Comparison of ENCODE assay signal across 13 cellular contexts in genomic region chr16:11674001-11674817, GRCh38. TPM values are rescaled to one million over a fixed set of nuclear protein-coding genes. Genes with fewer than 3 reads are reported as not detected.
DNase-seq lines count a peak whose midpoint lies in the region; ATAC-seq and TF ChIP-seq lines count a peak whose summit lies in the region.
"Had no signal": no experiment of that assay in that cellular context is flagged by ENCODE, and none has a peak within 500 bp of the region (broad histone marks: within the 10 kb centered on the region; RNA-seq: fewer than 3 reads in every experiment).

No MANE protein-coding gene starts in this region.

- no peaks in the 10 kb centered on the region for H3K27me3 Mint-ChIP-seq in activated CD8-positive, alpha-beta T cell treated with anti-CD3 and anti-CD28 coated beads, Interleukin-2, amount 10 ng/mL, durations not matched to agents 7 days and 5 days (ENCODE audit: low read depth)
- no peaks in the 10 kb centered on the region for H3K27me3 Mint-ChIP-seq in activated CD8-positive, alpha-beta T cell treated with anti-CD3 and anti-CD28 coated beads for 36 hours

- H3K9me3 Mint-ChIP-seq in activated CD8-positive, alpha-beta T cell treated with anti-CD3 and anti-CD28 coated beads, Interleukin-2, amount 10 ng/mL, durations not matched to agents 7 days and 5 days (ENCODE audit: insufficient read depth), result no peaks in the 10 kb centered on the region
- H3K9me3 Mint-ChIP-seq in activated CD8-positive, alpha-beta T cell treated with anti-CD3 and anti-CD28 coated beads for 36 hours, result no peaks in the 10 kb centered on the region

- peak overlapping the region; percentile 79 for H3K27ac Mint-ChIP-seq in activated CD8-positive, alpha-beta T cell treated with anti-CD3 and anti-CD28 coated beads, Interleukin-2, amount 10 ng/mL, durations not matched to agents 7 days and 5 days
- H3K27ac Mint-ChIP-seq in activated CD8-positive, alpha-beta T cell treated with anti-CD3 and anti-CD28 coated beads for 36 hours, result no peak overlapping the region

- H3K9ac ChIP-seq in stomach smooth muscle (ENCODE audit: low read length in 2 of 2), result peak overlapping the region in 1 of 2 donors; percentile 36

- peaks cover 83% of the 10 kb centered on the region for H3K4me1 Mint-ChIP-seq in activated CD8-positive, alpha-beta T cell treated with anti-CD3 and anti-CD28 coated beads, Interleukin-2, amount 10 ng/mL, durations not matched to agents 7 days and 5 days (ENCODE audit: low read depth)
- peaks cover 77% of the 10 kb centered on the region for H3K4me1 Mint-ChIP-seq in activated CD8-positive, alpha-beta T cell treated with anti-CD3 and anti-CD28 coated beads for 36 hours (ENCODE audit: low read depth)

- no TSS peak for BruUV-seq in Panc1 (replicated peaks; lab: Mats Ljungman, UMichigan)

- no peak overlapping the region for H3K27ac ChIP-seq in Panc1 (ENCODE audit: low read length)
- H3K27ac ChIP-seq in heart left ventricle, result peak overlapping the region in 11 of 12 donors; percentile 26 to 87 (median 65)
- peak overlapping the region; percentile 11 for H3K27ac ChIP-seq in stomach smooth muscle (ENCODE audit: low read length)
- H3K27ac ChIP-seq: VCaP had no signal

- POLR2A ChIA-PET in activated CD8-positive, alpha-beta T cell treated with anti-CD3 and anti-CD28 coated beads, Interleukin-2, amount 10 ng/mL, durations not matched to agents 7 days and 5 days (lab: Charles Lee), result no interaction called here
- POLR2A ChIA-PET in activated CD8-positive, alpha-beta T cell treated with anti-CD3 and anti-CD28 coated beads for 36 hours (lab: Charles Lee), result no interaction called here
- POLR2A ChIA-PET in Panc1 (lab: Charles Lee), result no interaction called here

- TF ChIP-seq POLR2A in heart left ventricle (IDR thresholded peaks at IDR 0.05), result no peak

- in situ Hi-C loops in Panc1 (cut with HindIII; ENCODE audit: low pct_unique_long_range_greater_than_20kb, low sequenced_read_pairs), result no loop called here

- CTCF ChIA-PET in activated CD8-positive, alpha-beta T cell treated with anti-CD3 and anti-CD28 coated beads, Interleukin-2, amount 10 ng/mL, durations not matched to agents 7 days and 5 days (lab: Charles Lee), result interaction anchor here (1.0 kb wide), 1 partner anchor 142 kb away, joined by 4 read pairs; no protein-coding TSS in a partner anchor
- CTCF ChIA-PET in activated CD8-positive, alpha-beta T cell treated with anti-CD3 and anti-CD28 coated beads for 36 hours (lab: Charles Lee), result interaction anchor here (1.1 to 1.3 kb wide), 2 partner anchors 8 to 40 kb away, joined by 4 read pairs; no protein-coding TSS in a partner anchor
- CTCF ChIA-PET in Panc1 (lab: Charles Lee), result no interaction called here

- H3K9me3 ChIP-seq in Panc1 (ENCODE audit: control insufficient read depth, insufficient read depth, low read depth, low read length) (no peaks in the 10 kb centered on the region), heart left ventricle (no peaks in the 10 kb centered on the region), stomach smooth muscle (ENCODE audit: control insufficient read depth in 2 of 2, low read length in 2 of 2) (no peaks in the 10 kb centered on the region)
- H3K9me3 ChIP-seq: testis had no signal

- TF ChIP-seq CTCF in activated CD8-positive, alpha-beta T cell treated with anti-CD3 and anti-CD28 coated beads for 36 hours (IDR thresholded peaks at IDR 0.05), result no peak
- no peak for TF ChIP-seq CTCF in Panc1 (IDR thresholded peaks at IDR 0.05)
- TF ChIP-seq CTCF in heart left ventricle (IDR thresholded peaks at IDR 0.05), result no peak

- no peaks in the 10 kb centered on the region for H3K27me3 ChIP-seq in Panc1 (ENCODE audit: control insufficient read depth, insufficient read depth, low read length)
- no peaks in the 10 kb centered on the region for H3K27me3 ChIP-seq in heart left ventricle
- no peaks in the 10 kb centered on the region for H3K27me3 ChIP-seq in stomach smooth muscle (ENCODE audit: control insufficient read depth in 1 of 2, insufficient read depth in 2 of 2, low read length in 2 of 2)
- H3K27me3 ChIP-seq: testis had no signal

- H3K4me1 ChIP-seq in Panc1 (ENCODE audit: control insufficient read depth, insufficient read depth, low read length) (peaks cover 19% of the 10 kb centered on the region), heart left ventricle (peaks cover 14 to 97% (median 79%) of the 10 kb centered on the region in 12 donors), stomach smooth muscle (ENCODE audit: control insufficient read depth, insufficient read depth, low read length) (peaks cover 59% of the 10 kb centered on the region)

- intact Hi-C loops in activated CD8-positive, alpha-beta T cell treated with anti-CD3 and anti-CD28 coated beads for 36 hours (cut with micrococcal nuclease), result no loop called here
- intact Hi-C loops in Panc1 (cut with micrococcal nuclease; ENCODE audit: unreplicated experiment), result no loop called here
- intact Hi-C loops in heart left ventricle (cut with DNase I), result loop anchor here in 1 of 10 donors (5.0 kb wide), 1 partner anchor 38 kb away; no protein-coding TSS in a partner anchor

- no peak overlapping the region for H3K4me3 ChIP-seq in Panc1 (ENCODE audit: low read depth in 2 of 2, low read length in 2 of 2)
- H3K4me3 ChIP-seq in heart left ventricle, result no peak overlapping the region
- H3K4me3 ChIP-seq in stomach smooth muscle (ENCODE audit: low read length in 2 of 2), result no peak overlapping the region
- H3K4me3 ChIP-seq: testis had no signal

- H3K36me3 Mint-ChIP-seq in activated CD8-positive, alpha-beta T cell treated with anti-CD3 and anti-CD28 coated beads, Interleukin-2, amount 10 ng/mL, durations not matched to agents 7 days and 5 days (ENCODE audit: low read depth), result peaks cover 37% of the 10 kb centered on the region
- peaks cover 6% of the 10 kb centered on the region for H3K36me3 Mint-ChIP-seq in activated CD8-positive, alpha-beta T cell treated with anti-CD3 and anti-CD28 coated beads for 36 hours (ENCODE audit: low read depth)

- ATAC-seq in activated CD8-positive, alpha-beta T cell treated with anti-CD3 and anti-CD28 coated beads, Interleukin-2, amount 10 ng/mL, durations not matched to agents 7 days and 5 days, result no peak
- ATAC-seq in activated CD8-positive, alpha-beta T cell treated with anti-CD3 and anti-CD28 coated beads for 36 hours, result no peak
- ATAC-seq in Panc1 (peak; percentile 44; the same call in 1 of the 2 replicates), heart left ventricle (peak in 2 of 4 donors; percentile 3 to 15), GM18907 (IDR thresholded peaks at IDR 0.05; ENCODE audit: unreplicated experiment) (no peak)
- ATAC-seq: PC-3 had no signal

- 72 to 84% (median 82%) methylated on average over 24 to 25 of the region's 25 CpGs for WGBS in heart left ventricle, 4 donors

- no peak overlapping the region for H3K4me3 Mint-ChIP-seq in activated CD8-positive, alpha-beta T cell treated with anti-CD3 and anti-CD28 coated beads, Interleukin-2, amount 10 ng/mL, durations not matched to agents 7 days and 5 days
- H3K4me3 Mint-ChIP-seq in activated CD8-positive, alpha-beta T cell treated with anti-CD3 and anti-CD28 coated beads for 36 hours, result no peak overlapping the region

- no peak for DNase-seq in activated CD8-positive, alpha-beta T cell treated with anti-CD3 and anti-CD28 coated beads, Interleukin-2, amount 10 ng/mL, durations not matched to agents 7 days and 5 days
- DNase-seq in activated CD8-positive, alpha-beta T cell treated with anti-CD3 and anti-CD28 coated beads for 36 hours, result no peak
- DNase-seq in Panc1 (ENCODE audit: low read depth, low spot score) (no peak), heart left ventricle (peak in 1 of 5 donors; percentile 52), NCI-H526 (lab: John Stamatoyannopoulos, UW) (no peak), superior temporal gyrus (ENCODE audit: extremely low spot score) (no peak)
- DNase-seq: activated gamma-delta T cell treated with Interleukin-2 at 50 U/mL for 16 hours, NCI-H1105, PC-3, testis had no signal

- H3K36me3 ChIP-seq in Panc1 (ENCODE audit: control insufficient read depth, insufficient read depth, low read length), result no peaks in the 10 kb centered on the region; the same call in 1 of the 2 replicates
- peaks cover 0 to 37% (median 35%) of the 10 kb centered on the region in 9 donors for H3K36me3 ChIP-seq in heart left ventricle
- peaks cover 12 to 23% of the 10 kb centered on the region in 2 donors for H3K36me3 ChIP-seq in stomach smooth muscle (ENCODE audit: control insufficient read depth in 2 of 2, insufficient read depth in 2 of 2, low read length in 2 of 2)

RNA-seq across cellular contexts. Expression of gene SNN, which starts 6.0 kb away (rescaled TPM):
- total RNA-seq in activated CD8-positive, alpha-beta T cell treated with anti-CD3 and anti-CD28 coated beads, Interleukin-2, amount 10 ng/mL, durations not matched to agents 7 days and 5 days, result 10 to 100 TPM; 27.3 to 28.9 TPM
- 1 to 10 TPM; 8.2 to 9.5 TPM for total RNA-seq in activated CD8-positive, alpha-beta T cell treated with anti-CD3 and anti-CD28 coated beads for 36 hours
- 15.6 TPM for total RNA-seq in Panc1 (2021; ENCODE audit: unreplicated experiment)
- polyA plus RNA-seq in Panc1 (2012; ENCODE audit: insufficient read length), result 16.8 TPM
- 10 to 100 TPM; 17.0 to 60.0 (median 36.4) TPM for total RNA-seq in heart left ventricle
- polyA plus RNA-seq in heart left ventricle, result 10 to 100 TPM; 12.5 to 38.4 TPM
